ENCODE assay signal across 17 cellular contexts in the genomic region with DNA sequence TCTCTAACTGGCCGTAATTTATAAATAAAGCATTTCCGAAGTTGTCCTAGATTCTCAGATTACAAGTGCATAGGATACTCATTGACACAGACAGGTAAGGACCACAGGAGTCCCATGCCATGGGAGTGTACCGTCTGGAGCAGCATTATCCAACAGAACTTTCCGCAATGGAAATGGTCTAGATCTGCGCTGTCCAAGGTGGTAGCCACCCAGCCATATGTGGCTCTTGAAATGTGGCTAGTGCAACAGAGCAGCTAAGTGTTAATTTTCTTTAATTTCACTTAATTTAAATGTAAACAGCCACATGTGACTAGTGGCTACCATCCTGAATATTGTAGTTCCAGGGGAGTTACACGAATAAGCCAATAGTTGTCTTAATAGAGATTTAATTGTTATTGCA.
DNase-seq lines count a peak whose midpoint lies in the region; ATAC-seq, FAIRE-seq and TF ChIP-seq lines count a peak whose summit lies in the region.
"Had no signal": no experiment of that assay in that cellular context is flagged by ENCODE, and none has a peak within 500 bp of the region (broad histone marks: within the 10 kb centered on the region; RNA-seq: fewer than 3 reads in every experiment).

No MANE protein-coding gene starts in this region.

- peaks cover 10% of the 10 kb centered on the region; the same call in 1 of the 2 replicates for H3K9me2 ChIP-seq in GM23338 (ENCODE audit: insufficient read depth)

- no peak overlapping the region for H3K4me3 Mint-ChIP-seq in GM23338
- H3K4me3 Mint-ChIP-seq: B cell; CD4-positive, CD25-positive, alpha-beta regulatory T cell; CD8-positive, alpha-beta T cell; H9 had no signal

- H3F3A ChIP-seq in GM23338 (replicated peaks; ENCODE audit: low read depth), result no peaks in the 10 kb centered on the region

- FAIRE-seq in A549 (lab: Jason Lieb, UNC), result no peak
- FAIRE-seq in GM12878 (lab: Jason Lieb, UNC), result no peak
- FAIRE-seq: G401.6 had no signal

- H3K9ac ChIP-seq in GM12878 (ENCODE audit: control insufficient read depth, insufficient read depth, low read length), result no peak overlapping the region
- H3K9ac ChIP-seq: BLaER1, GM23248 had no signal

- H3K4me1 ChIP-seq in A549, result no peaks in the 10 kb centered on the region
- H3K4me1 ChIP-seq in GM23338 (ENCODE audit: insufficient read depth), result peaks cover 7% of the 10 kb centered on the region
- H3K4me1 ChIP-seq in GM12878 (ENCODE audit: control insufficient read depth, insufficient read depth, low read length), result no peaks in the 10 kb centered on the region; the same call in none of the 2 replicates

- no peaks in the 10 kb centered on the region for H3K27me3 ChIP-seq in GM23338 (ENCODE audit: insufficient read depth)
- H3K27me3 ChIP-seq in GM12878 (replicated peaks in 1 of 2; ENCODE audit: control insufficient read depth in 2 of 2, insufficient read depth in 2 of 2, low read length in 1 of 2), result no peaks in the 10 kb centered on the region
- H3K27me3 ChIP-seq: BLaER1 had no signal

- H3K27me3 Mint-ChIP-seq in GM23338 (ENCODE audit: insufficient read depth, low read depth, poor library complexity), result peaks cover 5% of the 10 kb centered on the region
- H3K27me3 Mint-ChIP-seq: B cell had no signal

- H3K9me3 Mint-ChIP-seq in GM23338, result no peaks in the 10 kb centered on the region
- H3K9me3 Mint-ChIP-seq: CD8-positive, alpha-beta T cell; H9 had no signal

- H3K4me2 ChIP-seq in A549 (no peak overlapping the region), GM23338 (no peak overlapping the region), GM12878 (ENCODE audit: control insufficient read depth, insufficient read depth) (no peak overlapping the region)
- H3K4me2 ChIP-seq: BLaER1 had no signal

- H3K4me1 Mint-ChIP-seq in GM23338, result peaks cover 9% of the 10 kb centered on the region
- H3K4me1 Mint-ChIP-seq: B cell; CD4-positive, CD25-positive, alpha-beta regulatory T cell had no signal

- ATAC-seq in A549 (no peak), GM23338 (no peak), GM12878 (no peak), GM18511 (IDR thresholded peaks at IDR 0.05; ENCODE audit: unreplicated experiment) (no peak), HG03095 (IDR thresholded peaks at IDR 0.05; ENCODE audit: unreplicated experiment) (no peak)
- ATAC-seq: CD8-positive, alpha-beta T cell had no signal

- CTCF ChIA-PET in A549 (lab: Yijun Ruan, JAX), result interaction anchor here (2.7 kb wide), 1 partner anchor 17 kb away, joined by 8 read pairs; no protein-coding TSS in a partner anchor
- CTCF ChIA-PET in GM12878 (lab: Yijun Ruan, JAX), result no interaction called here

- POLR2A ChIA-PET in A549 (lab: Yijun Ruan, JAX), result no interaction called here
- POLR2A ChIA-PET in GM12878 (lab: Charles Lee), result no interaction called here

- no peaks in the 10 kb centered on the region for H3K79me2 ChIP-seq in GM23338 (replicated peaks; ENCODE audit: insufficient read depth)
- peaks cover 2% of the 10 kb centered on the region for H3K79me2 ChIP-seq in GM12878 (ENCODE audit: control insufficient read depth, insufficient read depth, low read length)

- intact Hi-C loops in GM12878 (cut with micrococcal nuclease; ENCODE audit: unreplicated experiment), result no loop called here

- no peaks in the 10 kb centered on the region for H3K9me3 ChIP-seq in A549
- no peaks in the 10 kb centered on the region for H3K9me3 ChIP-seq in GM12878 (replicated peaks; ENCODE audit: control insufficient read depth, insufficient read depth, low read length)
- H3K9me3 ChIP-seq: BLaER1, Caco-2 had no signal

- H3K4me3 ChIP-seq in A549 (no peak overlapping the region), GM23338 (no peak overlapping the region), GM12878 (no peak overlapping the region)
- H3K4me3 ChIP-seq: BLaER1, GM23248 had no signal

- no peak overlapping the region for H3K27ac Mint-ChIP-seq in GM23338
- H3K27ac Mint-ChIP-seq: B cell; CD4-positive, CD25-positive, alpha-beta regulatory T cell; CD8-positive, alpha-beta T cell; H9 had no signal

- TF ChIP-seq CTCF in A549 (IDR thresholded peaks at IDR 0.05), result no peak
- TF ChIP-seq CTCF in GM23338 (conservative IDR thresholded peaks at IDR 0.05; ENCODE audit: low read depth in 2 of 2), result no peak
- TF ChIP-seq CTCF in GM12878 (IDR thresholded peaks at IDR 0.05 in 2 of 3, conservative IDR thresholded peaks at IDR 0.05 in 1 of 3; ENCODE audit: control insufficient read depth in 2 of 3, extremely low read depth in 1 of 3, insufficient read depth in 1 of 3, low read depth in 3 of 3, low read length in 3 of 3), result no peak

- H2AFZ ChIP-seq in GM23338, result no peak overlapping the region
- no peak overlapping the region for H2AFZ ChIP-seq in GM12878 (ENCODE audit: control insufficient read depth, low read depth, low read length)
- H2AFZ ChIP-seq: GM23248 had no signal

- no peaks in the 10 kb centered on the region; the same call in 2 of the 3 replicates for H3K36me3 Mint-ChIP-seq in GM23338 (ENCODE audit: low read depth)
- H3K36me3 Mint-ChIP-seq: CD4-positive, CD25-positive, alpha-beta regulatory T cell; CD8-positive, alpha-beta T cell had no signal

- H3K27ac ChIP-seq in A549 (no peak overlapping the region), GM23338 (ENCODE audit: low read depth) (no peak overlapping the region), GM12878 (ENCODE audit: control insufficient read depth, insufficient read depth) (no peak overlapping the region)
- H3K27ac ChIP-seq: BLaER1, C4-2B, GM23248 had no signal

- no peak for TF ChIP-seq RAD21 in A549 (conservative IDR thresholded peaks at IDR 0.05 in 1 of 2, IDR thresholded peaks at IDR 0.05 in 1 of 2)
- no peak for TF ChIP-seq RAD21 in Ishikawa (IDR thresholded peaks at IDR 0.05; ENCODE audit: low read depth)
- no peak for TF ChIP-seq RAD21 in GM12878 (IDR thresholded peaks at IDR 0.05; ENCODE audit: insufficient read depth, low read depth, low read length)

- H4K20me1 ChIP-seq in GM23338 (replicated peaks; ENCODE audit: insufficient read depth) (no peaks in the 10 kb centered on the region), GM12878 (ENCODE audit: control insufficient read depth, insufficient read depth) (no peaks in the 10 kb centered on the region)
- H4K20me1 ChIP-seq: BLaER1 had no signal

- no TSS peak for BruUV-seq in GM12878 (replicated peaks; lab: Mats Ljungman, UMichigan)

- no peak for DNase-seq in A549 (ENCODE audit: low read depth in 1 of 2, low spot score in 1 of 2)
- no peak for DNase-seq in GM23338 (ENCODE audit: low spot score)
- no peak for DNase-seq in GM12878 (ENCODE audit: low read depth, low spot score)
- DNase-seq: Caco-2; CD4-positive, CD25-positive, alpha-beta regulatory T cell; CD8-positive, alpha-beta T cell; DMS153; DND-41; GM23248; H9 had no signal

- TF ChIP-seq EP300 in A549 (IDR thresholded peaks at IDR 0.05) (no peak), Ishikawa (IDR thresholded peaks at IDR 0.05; ENCODE audit: borderline replicate concordance) (no peak), GM12878 (IDR thresholded peaks at IDR 0.05; ENCODE audit: borderline replicate concordance in 1 of 2, control insufficient read depth in 1 of 2, low read depth in 2 of 2, low read length in 2 of 2) (no peak)

- TF ChIP-seq POLR2A in A549 (IDR thresholded peaks at IDR 0.05; ENCODE audit: low read length), result no peak
- TF ChIP-seq POLR2A in GM12878 (IDR thresholded peaks at IDR 0.05; ENCODE audit: low read depth, low read length), result no peak

- in situ Hi-C loops in GM12878 (cut with MboI), result no loop called here

- 91% methylated on average over 6 of the region's 6 CpGs for WGBS in A549 (ENCODE audit: missing lambda C conversion rate)
- 44% methylated on average over 6 of the region's 6 CpGs for WGBS in GM12878 (ENCODE audit: insufficient coverage, insufficient replicate concordance, low lambda C conversion rate, missing lambda C conversion rate)

- no peaks in the 10 kb centered on the region for H3K36me3 ChIP-seq in GM23338 (ENCODE audit: insufficient read depth)
- H3K36me3 ChIP-seq in GM12878 (ENCODE audit: control insufficient read depth in 2 of 2, insufficient read depth in 2 of 2, low read length in 1 of 2), result no peaks in the 10 kb centered on the region
- H3K36me3 ChIP-seq: BLaER1 had no signal

- RAD21 ChIA-PET in GM12878 (lab: Charles Lee; ENCODE audit: unreplicated experiment), result no interaction called here

- SMC1A ChIA-PET in GM12878 (lab: Charles Lee; ENCODE audit: uncharacterized antibody, unreplicated experiment), result interaction anchor here (1.6 kb wide), 1 partner anchor 13 kb away, joined by 4 read pairs; no protein-coding TSS in a partner anchor

TF ChIP-seq in GM23338, 12 proteins besides CTCF, POLR2A, EP300 and RAD21 (continues in another document):
- TF ChIP-seq NANOG (IDR thresholded peaks at IDR 0.05; ENCODE audit: borderline replicate concordance) (no peak), STAT1 (IDR thresholded peaks at IDR 0.05; ENCODE audit: unreplicated experiment) (no peak)

TF ChIP-seq in GM12878, 131 proteins besides CTCF, POLR2A, EP300 and RAD21 (continues in another document):
- TF ChIP-seq EGR1 (IDR thresholded peaks at IDR 0.05; ENCODE audit: borderline replicate concordance in 1 of 2, low read depth in 2 of 2, low read length in 2 of 2) (no peak), RAD51 (IDR thresholded peaks at IDR 0.05) (no peak), SMARCA5 (IDR thresholded peaks at IDR 0.05) (no peak)
- TF ChIP-seq, protein P1, sequence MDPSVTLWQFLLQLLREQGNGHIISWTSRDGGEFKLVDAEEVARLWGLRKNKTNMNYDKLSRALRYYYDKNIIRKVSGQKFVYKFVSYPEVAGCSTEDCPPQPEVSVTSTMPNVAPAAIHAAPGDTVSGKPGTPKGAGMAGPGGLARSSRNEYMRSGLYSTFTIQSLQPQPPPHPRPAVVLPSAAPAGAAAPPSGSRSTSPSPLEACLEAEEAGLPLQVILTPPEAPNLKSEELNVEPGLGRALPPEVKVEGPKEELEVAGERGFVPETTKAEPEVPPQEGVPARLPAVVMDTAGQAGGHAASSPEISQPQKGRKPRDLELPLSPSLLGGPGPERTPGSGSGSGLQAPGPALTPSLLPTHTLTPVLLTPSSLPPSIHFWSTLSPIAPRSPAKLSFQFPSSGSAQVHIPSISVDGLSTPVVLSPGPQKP (IDR thresholded peaks at IDR 0.05; ENCODE audit: low read depth, low read length), result no peak

Comparison
In these comparisons a context has a peak if more than half of its experiments do, and no peak if none do; other contexts are left out.
1. Of the 24 proteins assayed by ChIP-seq in both GM12878 and A549: peak only in GM12878: none; only in A549: none; in both: REST; in neither: 23.